6 cellular contexts compared by ENCODE assay signal in the genomic region with DNA sequence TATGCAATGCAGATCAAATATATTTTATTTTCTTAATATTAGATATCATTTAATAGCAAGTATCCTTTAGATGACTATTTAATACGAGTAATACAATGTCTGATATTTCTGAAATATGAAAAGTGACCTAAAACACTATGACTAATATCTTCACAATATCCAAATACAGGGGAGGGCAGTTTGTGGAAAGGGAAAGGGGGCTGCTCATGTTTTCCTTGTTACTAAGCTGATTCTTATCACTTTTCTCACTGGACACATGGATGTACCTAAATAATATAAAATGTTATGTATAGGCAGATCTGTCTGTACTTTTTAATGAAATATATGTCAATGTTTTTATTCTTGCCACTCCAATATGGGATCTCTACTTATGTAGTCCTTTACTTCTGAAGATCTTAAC.
"Had no signal": no experiment of that assay in that cellular context is flagged by ENCODE, and none has a peak within 500 bp of the region (broad histone marks: within the 10 kb centered on the region; RNA-seq: fewer than 3 reads in every experiment).

No MANE protein-coding gene starts in this region.

- H3K4me3 ChIP-seq: K562 had no signal

- H3K27ac ChIP-seq: HL-60 had no signal

- ATAC-seq: HepG2, K562 had no signal

- DNase-seq: IMR-90, KBM-7, KG1 had no signal
